8 cellular contexts compared by ENCODE assay signal in genomic region chr5:135977375-135977928, GRCh38. TPM values are rescaled to one million over a fixed set of nuclear protein-coding genes. Genes with fewer than 3 reads are reported as not detected.
DNase-seq lines count a peak whose midpoint lies in the region; ATAC-seq lines count a peak whose summit lies in the region.

No MANE protein-coding gene starts in this region.

- H3K9me3 Mint-ChIP-seq in activated naive CD4-positive, alpha-beta T cell treated with anti-CD3 and anti-CD28 coated beads, Interleukin-2, amount 50 U/mL, for 72 hours = peaks cover 0 to 3% of the 10 kb centered on the region in 2 donors

- no peak overlapping the region for H3K27ac Mint-ChIP-seq in activated naive CD4-positive, alpha-beta T cell treated with anti-CD3 and anti-CD28 coated beads, Interleukin-2, amount 50 U/mL, for 72 hours

- H3K36me3 Mint-ChIP-seq in activated naive CD4-positive, alpha-beta T cell treated with anti-CD3 and anti-CD28 coated beads, Interleukin-2, amount 50 U/mL, for 72 hours = no peaks in the 10 kb centered on the region

- ATAC-seq in GM21381 (IDR thresholded peaks at IDR 0.05; ENCODE audit: unreplicated experiment) (peak; percentile 85), GM18873 (IDR thresholded peaks at IDR 0.05; ENCODE audit: low FRiP score, unreplicated experiment) (no peak)
- peak; percentile 74 to 80 for ATAC-seq in activated naive CD4-positive, alpha-beta T cell treated with anti-CD3 and anti-CD28 coated beads, Interleukin-2, amount 50 U/mL, for 72 hours

- DNase-seq in AML-193 (lab: John Stamatoyannopoulos, UW) (peak; percentile 0 to 7), NOMO-1 (lab: John Stamatoyannopoulos, UW; ENCODE audit: unreplicated experiment in 2 of 2) (peak; percentile 63 to 72), iPS-NIHi11 (ENCODE audit: low spot score) (peak; percentile 79), AG08396 (ENCODE audit: low spot score) (no peak)
- peak; percentile 59 to 69 for DNase-seq in activated naive CD4-positive, alpha-beta T cell treated with anti-CD3 and anti-CD28 coated beads, Interleukin-2, amount 50 U/mL, for 72 hours (ENCODE audit: low spot score in 2 of 2)
- peak; percentile 36 to 62 for DNase-seq in stimulated activated CD4-positive, alpha-beta T cell treated with anti-CD3 and anti-CD28 coated beads, Interleukin-2, amount 100 ng/mL, for 24 hours

RNA-seq across cellular contexts. Expression of gene LECT2, which starts 22.7 kb away (rescaled TPM):
- not detected for total RNA-seq in activated naive CD4-positive, alpha-beta T cell treated with anti-CD3 and anti-CD28 coated beads, Interleukin-2, amount 50 U/mL, for 72 hours

RNA-seq across cellular contexts. Expression of gene TGFBI, which starts 51.3 kb away (rescaled TPM):
- total RNA-seq in activated naive CD4-positive, alpha-beta T cell treated with anti-CD3 and anti-CD28 coated beads, Interleukin-2, amount 50 U/mL, for 72 hours = not detected
